ENCODE assay signal across 1 cellular context in genomic region chr5:131171276-131171815, GRCh38.
A peak's percentile ranks its signal among the peaks of the same experiment; 100 is the strongest.
TF ChIP-seq lines count a peak whose summit lies in the region.

No MANE protein-coding gene starts in this region.

TF ChIP-seq in K562, 482 proteins besides CTCF, POLR2A, EP300 and RAD21 (continued from another document and continues in another):
- TF ChIP-seq CHD7 (IDR thresholded peaks at IDR 0.05; ENCODE audit: low read depth, low read length) (no peak), NFYB (IDR thresholded peaks at IDR 0.05; ENCODE audit: extremely low read depth, insufficient read length) (peak; percentile 26), FOXJ3 (CRISPR knock-in tag; IDR thresholded peaks at IDR 0.05) (no peak), HIVEP1 (CRISPR knock-in tag; IDR thresholded peaks at IDR 0.05) (no peak), ZBTB1 (CRISPR knock-in tag; IDR thresholded peaks at IDR 0.05; ENCODE audit: borderline replicate concordance, low read depth) (no peak), MLX (CRISPR knock-in tag; conservative IDR thresholded peaks at IDR 0.05) (no peak), DIDO1 (tag; IDR thresholded peaks at IDR 0.05; ENCODE audit: low read depth) (0 out of 2 replicates have a peak, but pooled peaks have one; percentile 5), ZNF24 (IDR thresholded peaks at IDR 0.05) (no peak), SRSF9 (IDR thresholded peaks at IDR 0.05; ENCODE audit: borderline replicate concordance, low read depth, low read length) (no peak), PPARD (CRISPR knock-in tag; IDR thresholded peaks at IDR 0.05) (no peak), SIX5 (IDR thresholded peaks at IDR 0.05; ENCODE audit: borderline replicate concordance in 1 of 2, insufficient read depth in 1 of 2, low read depth in 1 of 2, low read length in 2 of 2) (peak in 1 of 2 experiments; percentile 6; a peak in 1 of 4 replicates), TFE3 (CRISPR knock-in tag; IDR thresholded peaks at IDR 0.05) (no peak), CAMTA2 (CRISPR knock-in tag; conservative IDR thresholded peaks at IDR 0.05) (no peak), ZFX (CRISPR knock-in tag; IDR thresholded peaks at IDR 0.05) (0 out of 2 replicates have a peak, but pooled peaks have one; percentile 8), MNT (conservative IDR thresholded peaks at IDR 0.05) (peak in 1 of 2 experiments; percentile 62; a peak in 1 of 4 replicates), ZBTB17 (CRISPR knock-in tag; IDR thresholded peaks at IDR 0.05) (0 out of 2 replicates have a peak, but pooled peaks have one; percentile 5), SAP30 (IDR thresholded peaks at IDR 0.05; ENCODE audit: borderline replicate concordance, insufficient read depth, low read depth, low read length, poor library complexity, severe bottlenecking) (peak; percentile 55), DPF2 (IDR thresholded peaks at IDR 0.05) (0 out of 2 replicates have a peak, but pooled peaks have one; percentile 16), NKRF (IDR thresholded peaks at IDR 0.05; ENCODE audit: borderline replicate concordance) (0 out of 2 replicates have a peak, but pooled peaks have one; percentile 46), ZNF239 (CRISPR knock-in tag; IDR thresholded peaks at IDR 0.05) (no peak), USF2 (CRISPR knock-in tag; IDR thresholded peaks at IDR 0.05) (no peak), HDAC6 (IDR thresholded peaks at IDR 0.05; ENCODE audit: low read depth, low read length) (no peak), SRF (CRISPR knock-in tag; IDR thresholded peaks at IDR 0.05) (no peak)
